In the genomic region with DNA sequence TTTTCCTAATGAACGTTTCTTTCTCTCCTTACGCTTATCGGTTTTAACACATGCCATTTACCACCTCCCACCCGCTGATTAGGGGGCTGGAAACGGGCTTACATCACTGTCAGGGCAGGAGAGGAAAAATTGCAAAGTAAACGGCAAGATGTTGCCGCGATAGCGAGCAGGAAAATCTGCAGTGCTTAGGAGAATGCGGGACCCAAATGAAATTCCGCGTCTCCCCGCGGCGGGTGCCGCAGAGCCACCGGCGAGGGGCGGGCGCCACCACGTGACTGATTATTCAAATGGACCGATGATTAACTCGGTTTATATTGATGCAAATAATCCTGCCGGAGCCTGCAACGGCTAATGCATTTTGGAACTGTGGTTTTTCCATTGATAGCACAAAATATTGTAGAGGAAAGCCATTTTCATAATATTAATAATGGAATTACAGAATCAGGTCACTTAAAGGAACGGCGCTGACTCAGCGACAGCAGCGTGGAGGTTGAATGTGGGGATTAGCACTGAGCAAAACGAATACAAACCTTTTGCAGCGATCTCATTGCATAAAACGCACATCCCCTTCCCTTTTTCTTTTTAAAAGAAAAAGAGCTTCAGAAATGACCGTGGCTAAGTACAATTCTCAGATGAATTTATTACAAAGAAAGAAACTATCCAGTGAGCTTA, we compare ENCODE assay signal across 8 cellular contexts.
DNase-seq lines count a peak whose midpoint lies in the region; ATAC-seq and TF ChIP-seq lines count a peak whose summit lies in the region.

No MANE protein-coding gene starts in this region.

- peak overlapping the region; percentile 21 to 48 for H3K4me3 ChIP-seq in duodenal mucosa (ENCODE audit: low read depth in 1 of 2, low read length in 2 of 2)
- H3K4me3 ChIP-seq in mesodermal cell (ENCODE audit: extremely low read depth, insufficient read depth, low read length, poor library complexity, severe bottlenecking), result peak overlapping the region; percentile 29
- H3K4me3 ChIP-seq in upper lobe of left lung, result peak overlapping the region in 3 of 4 donors; percentile 14 to 37 (median 29)

- H3K27ac ChIP-seq in duodenal mucosa (ENCODE audit: low read depth, low read length) (no peak overlapping the region), mesodermal cell (ENCODE audit: low read depth, low read length, severe bottlenecking) (no peak overlapping the region), upper lobe of left lung (no peak overlapping the region)

- TF ChIP-seq CTCF in upper lobe of left lung (IDR thresholded peaks at IDR 0.05), result peak in 2 of 6 experiments; percentile 11 to 16

- peak; percentile 12 for DNase-seq in NCI-H1092 treated with DMSO at 0.1 percent for 48 hours (lab: John Stamatoyannopoulos, UW)
- DNase-seq in NCI-H1092 (lab: John Stamatoyannopoulos, UW), result no peak
- DNase-seq in NCI-H774 (lab: John Stamatoyannopoulos, UW), result peak; percentile 50
- DNase-seq in upper lobe of left lung, result peak; percentile 42 to 87

- H3K36me3 ChIP-seq in duodenal mucosa (ENCODE audit: control insufficient read depth in 1 of 2, insufficient read depth in 2 of 2, low read length in 2 of 2), result no peaks in the 10 kb centered on the region
- H3K36me3 ChIP-seq in mesodermal cell (ENCODE audit: control insufficient read depth, insufficient read depth, low read length), result no peaks in the 10 kb centered on the region
- H3K36me3 ChIP-seq in upper lobe of left lung, result no peaks in the 10 kb centered on the region

- peak in 1 of 2 donors; percentile 66 for ATAC-seq in upper lobe of left lung (ENCODE audit: low FRiP score in 2 of 2)
- no peak for ATAC-seq in GM21367 (IDR thresholded peaks at IDR 0.05; ENCODE audit: unreplicated experiment)
- ATAC-seq in GM19467 (IDR thresholded peaks at IDR 0.05; ENCODE audit: unreplicated experiment), result no peak

- H3K27me3 ChIP-seq in duodenal mucosa (ENCODE audit: control insufficient read depth in 1 of 2, insufficient read depth in 2 of 2, low read length in 2 of 2), result peaks cover 23 to 26% of the 10 kb centered on the region in 2 donors
- peaks cover 0 to 6% (median 0%) of the 10 kb centered on the region in 4 donors for H3K27me3 ChIP-seq in upper lobe of left lung

- 1 to 3% methylated on average over 22 to 27 of the region's 33 CpGs for whole genome bisulfite sequencing in mesodermal cell (ENCODE audit: insufficient coverage in 2 of 2), 2 experiments
- WGBS in upper lobe of left lung, 2 donors, result 6 to 7% methylated on average over 32 to 33 of the region's 33 CpGs

- H3K9ac ChIP-seq in duodenal mucosa (ENCODE audit: low read depth in 1 of 2, low read length in 2 of 2), result no peak overlapping the region

- no peak for TF ChIP-seq POLR2A in upper lobe of left lung (IDR thresholded peaks at IDR 0.05)

- H3K9me3 ChIP-seq in duodenal mucosa (ENCODE audit: control insufficient read depth in 1 of 2, low read length in 2 of 2) (no peaks in the 10 kb centered on the region), mesodermal cell (ENCODE audit: control insufficient read depth, low read length) (no peaks in the 10 kb centered on the region), upper lobe of left lung (no peaks in the 10 kb centered on the region)

- no peak for TF ChIP-seq EP300 in upper lobe of left lung (IDR thresholded peaks at IDR 0.05)

- H3K4me1 ChIP-seq in duodenal mucosa (ENCODE audit: control insufficient read depth in 1 of 2, insufficient read depth in 2 of 2, low read length in 2 of 2), result peaks cover 5 to 6% of the 10 kb centered on the region in 2 donors
- peaks cover 10% of the 10 kb centered on the region for H3K4me1 ChIP-seq in mesodermal cell (ENCODE audit: control insufficient read depth, insufficient read depth, low read length, poor library complexity, severe bottlenecking)
- H3K4me1 ChIP-seq in upper lobe of left lung, result peaks cover 5 to 24% (median 10%) of the 10 kb centered on the region in 4 donors
